27 cellular contexts compared by ENCODE assay signal in genomic region chr13:68050746-68051145, GRCh38.
DNase-seq lines count a peak whose midpoint lies in the region; ATAC-seq, FAIRE-seq and TF ChIP-seq lines count a peak whose summit lies in the region.
"Had no signal": no experiment of that assay in that cellular context is flagged by ENCODE, and none has a peak within 500 bp of the region (broad histone marks: within the 10 kb centered on the region; RNA-seq: fewer than 3 reads in every experiment).

No MANE protein-coding gene starts in this region.

- ATAC-seq in right lobe of liver (peak; percentile 46 to 57 (median 52)), HepG2 (no peak), RWPE2 (ENCODE audit: low read depth) (peak; percentile 41; the same call in 1 of the 3 replicates), T-cell (replicated peaks in 1 of 4) (no peak), sciatic nerve (no peak), GM21723 (IDR thresholded peaks at IDR 0.05; ENCODE audit: unreplicated experiment) (no peak)
- ATAC-seq: A549, GM12878, GM23338 had no signal

- H3K9me3 Mint-ChIP-seq in T-cell, result peaks cover 5 to 17% (median 10%) of the 10 kb centered on the region in 3 donors
- H3K9me3 Mint-ChIP-seq: GM23338 had no signal

- no peaks in the 10 kb centered on the region for H3K79me2 ChIP-seq in HepG2 (ENCODE audit: insufficient read depth, low read length)

- H3K4me3 ChIP-seq in right lobe of liver, result no peak overlapping the region
- no peak overlapping the region for H3K4me3 ChIP-seq in HepG2 (replicated peaks in 1 of 3; ENCODE audit: insufficient read depth in 1 of 3, low read depth in 2 of 3, low read length in 3 of 3)
- H3K4me3 ChIP-seq in RWPE2 (ENCODE audit: severe bottlenecking), result no peak overlapping the region
- H3K4me3 ChIP-seq: A549; BLaER1 treated with 17β-estradiol and CSF1 and Interleukin-3, amounts not matched to agents 10 nM and 100 nM; GM12878; GM23338 had no signal

- intact Hi-C loops in right lobe of liver (cut with DNase I) (no loop called here), HepG2 (cut with micrococcal nuclease; ENCODE audit: unreplicated experiment) (no loop called here), sciatic nerve (cut with DNase I) (no loop called here)

- FAIRE-seq in HepG2 (lab: Jason Lieb, UNC), result no peak
- FAIRE-seq: A549, D721Med, GM12878, GM19239 had no signal

- TF ChIP-seq POLR2A in right lobe of liver (IDR thresholded peaks at IDR 0.05) (no peak), HepG2 (IDR thresholded peaks at IDR 0.05; ENCODE audit: insufficient read depth in 1 of 2, low read depth in 2 of 2, low read length in 2 of 2) (no peak)

- no peak overlapping the region for H3K27ac ChIP-seq in right lobe of liver
- no peak overlapping the region for H3K27ac ChIP-seq in HepG2 (ENCODE audit: extremely low read length, insufficient read depth, low read length)
- no peak overlapping the region for H3K27ac ChIP-seq in RWPE2 (ENCODE audit: poor library complexity, severe bottlenecking)
- H3K27ac ChIP-seq: A549; BLaER1 treated with 17β-estradiol and CSF1 and Interleukin-3, amounts not matched to agents 10 nM and 100 nM had no signal

- no peak overlapping the region for H3K27ac Mint-ChIP-seq in T-cell
- H3K27ac Mint-ChIP-seq: CD14-positive monocyte; CD4-positive, alpha-beta T cell; CD8-positive, alpha-beta memory T cell; GM23338; H9; HFFc6 had no signal

- H3K36me3 Mint-ChIP-seq in T-cell, result no peaks in the 10 kb centered on the region
- H3K36me3 Mint-ChIP-seq: CD14-positive monocyte; CD8-positive, alpha-beta memory T cell had no signal

- TF ChIP-seq RAD21 in HepG2 (CRISPR knock-in tag; IDR thresholded peaks at IDR 0.05), result no peak

- no peak overlapping the region for H3K9ac ChIP-seq in HepG2 (ENCODE audit: insufficient read depth, low read depth, low read length)
- H3K9ac ChIP-seq: BLaER1 treated with 17β-estradiol and CSF1 and Interleukin-3, amounts not matched to agents 10 nM and 100 nM had no signal

- no peaks in the 10 kb centered on the region for H3K9me3 ChIP-seq in right lobe of liver
- no peaks in the 10 kb centered on the region for H3K9me3 ChIP-seq in HepG2 (ENCODE audit: low read length)
- H3K9me3 ChIP-seq in RWPE2 (ENCODE audit: severe bottlenecking), result no peaks in the 10 kb centered on the region
- H3K9me3 ChIP-seq: A549; BE2C; BLaER1 treated with 17β-estradiol and CSF1 and Interleukin-3, amounts not matched to agents 10 nM and 100 nM had no signal

- BruUV-seq in HepG2 (replicated peaks; lab: Mats Ljungman, UMichigan), result no TSS peak

- POLR2A ChIA-PET in HepG2 (lab: Yijun Ruan, JAX), result no interaction called here
- POLR2A ChIA-PET in T-cell (lab: Charles Lee), result no interaction called here

- no peak overlapping the region for H3K4me3 Mint-ChIP-seq in T-cell
- H3K4me3 Mint-ChIP-seq: CD14-positive monocyte; CD4-positive, alpha-beta T cell; CD8-positive, alpha-beta memory T cell; GM23338; H9; HFFc6 had no signal

- no peak for DNase-seq in right lobe of liver
- DNase-seq in HepG2 (ENCODE audit: low spot score), result no peak
- DNase-seq in RWPE2 (ENCODE audit: low spot score), result no peak
- peak; percentile 1 for DNase-seq in fibroblast of peridontal ligament (ENCODE audit: extremely low read depth)
- peak; percentile 0 for DNase-seq in stromal cell of bone marrow (ENCODE audit: low read depth)
- DNase-seq in T-cell, result no peak
- no peak for DNase-seq in sciatic nerve (ENCODE audit: low spot score)
- DNase-seq: 8988T; ACHN; AML-193; BE2C; CD4-positive, alpha-beta T cell; CD8-positive, alpha-beta memory T cell; DMS 273 treated with DMSO at 0.1 percent for 48 hours; DMS79; EL; GDM1; H9; HFFc6 had no signal

- H3K27me3 ChIP-seq in right lobe of liver (no peaks in the 10 kb centered on the region), HepG2 (ENCODE audit: control insufficient read depth in 1 of 2, insufficient read depth in 2 of 2, low read length in 2 of 2) (no peaks in the 10 kb centered on the region), RWPE2 (ENCODE audit: insufficient read depth, poor library complexity, severe bottlenecking) (no peaks in the 10 kb centered on the region)
- H3K27me3 ChIP-seq: BE2C; BLaER1 treated with 17β-estradiol and CSF1 and Interleukin-3, amounts not matched to agents 10 nM and 100 nM had no signal

- TF ChIP-seq CTCF in right lobe of liver (IDR thresholded peaks at IDR 0.05) (no peak), HepG2 (CRISPR knock-in tag; IDR thresholded peaks at IDR 0.05) (no peak), RWPE2 (IDR thresholded peaks at IDR 0.05; ENCODE audit: poor library complexity, severe bottlenecking) (no peak)

- H4K20me1 ChIP-seq in HepG2 (ENCODE audit: insufficient read depth, low read length), result no peaks in the 10 kb centered on the region
- H4K20me1 ChIP-seq: BLaER1 treated with 17β-estradiol and CSF1 and Interleukin-3, amounts not matched to agents 10 nM and 100 nM had no signal

- H3K36me3 ChIP-seq in right lobe of liver (no peaks in the 10 kb centered on the region), HepG2 (replicated peaks in 1 of 2; ENCODE audit: control insufficient read depth in 1 of 2, insufficient read depth in 2 of 2, low read length in 2 of 2) (no peaks in the 10 kb centered on the region), RWPE2 (ENCODE audit: low read depth) (no peaks in the 10 kb centered on the region)
- H3K36me3 ChIP-seq: BE2C; BLaER1 treated with 17β-estradiol and CSF1 and Interleukin-3, amounts not matched to agents 10 nM and 100 nM had no signal

- CTCF ChIA-PET in HepG2 (lab: Yijun Ruan, JAX; ENCODE audit: low intra/inter-chr PET ratio, low total read pairs) (no interaction called here), T-cell (lab: Charles Lee) (interaction anchor here in 1 of 2 donors (0.7 kb wide), 1 partner anchor 500 kb away, joined by 3 read pairs; no protein-coding TSS in a partner anchor)

- no peak overlapping the region for H3K4me2 ChIP-seq in HepG2 (ENCODE audit: low read depth, low read length)
- H3K4me2 ChIP-seq: A549; BLaER1 treated with 17β-estradiol and CSF1 and Interleukin-3, amounts not matched to agents 10 nM and 100 nM; GM23338 had no signal

- in situ Hi-C loops in HepG2 (cut with HindIII; ENCODE audit: extremely low pct_ligation_motif_present, low pct_unique_long_range_greater_than_20kb), result no loop called here

- no peaks in the 10 kb centered on the region for H3K4me1 Mint-ChIP-seq in T-cell
- H3K4me1 Mint-ChIP-seq: CD14-positive monocyte; CD8-positive, alpha-beta memory T cell had no signal

- H3K4me1 ChIP-seq in right lobe of liver, result peaks cover 0 to 19% (median 1%) of the 10 kb centered on the region in 4 donors
- no peaks in the 10 kb centered on the region for H3K4me1 ChIP-seq in HepG2 (ENCODE audit: insufficient read depth, low read length)
- peaks cover 6% of the 10 kb centered on the region for H3K4me1 ChIP-seq in RWPE2 (ENCODE audit: insufficient read depth, poor library complexity, severe bottlenecking)
- H3K4me1 ChIP-seq: A549; BLaER1 treated with 17β-estradiol and CSF1 and Interleukin-3, amounts not matched to agents 10 nM and 100 nM had no signal

- no peaks in the 10 kb centered on the region for H3K27me3 Mint-ChIP-seq in T-cell
- H3K27me3 Mint-ChIP-seq: CD4-positive, alpha-beta T cell; CD8-positive, alpha-beta memory T cell had no signal

- H2AFZ ChIP-seq in HepG2 (ENCODE audit: low read length), result no peak overlapping the region
- H2AFZ ChIP-seq: GM23338 had no signal

- TF ChIP-seq EP300 in HepG2 (IDR thresholded peaks at IDR 0.05; ENCODE audit: low read depth in 2 of 2, low read length in 2 of 2) (no peak), HepG2 (CRISPR knock-in tag; IDR thresholded peaks at IDR 0.05; ENCODE audit: borderline replicate concordance) (no peak)

- WGBS in right lobe of liver (ENCODE audit: insufficient coverage, low coverage, low lambda C conversion rate, missing lambda C conversion rate), result 10% methylated on average over 1 of the region's 1 CpG
- WGBS in HepG2 (ENCODE audit: low lambda C conversion rate), result 0% methylated on average over 1 of the region's 1 CpG

TF ChIP-seq in HepG2, 621 proteins besides CTCF, POLR2A, EP300 and RAD21 (continues in another document):
- no peak for TF ChIP-seq ETV5 (CRISPR knock-in tag; IDR thresholded peaks at IDR 0.05; ENCODE audit: borderline replicate concordance)
- TF ChIP-seq AGO1 (IDR thresholded peaks at IDR 0.05; ENCODE audit: low read depth, low read length, poor library complexity, severe bottlenecking), result no peak
- TF ChIP-seq ARID3A (IDR thresholded peaks at IDR 0.05; ENCODE audit: low read depth, low read length), result no peak

Comparison
In these comparisons a context has a peak if more than half of its experiments do, and no peak if none do; other contexts are left out.
1. ATAC-seq: peak in right lobe of liver (4 of 4) and RWPE2 (single experiment); none in HepG2 (single experiment), T-cell (0 of 4), sciatic nerve (single experiment) and GM21723 (single experiment).
2. DNase-seq: peak in fibroblast of peridontal ligament (single experiment) and stromal cell of bone marrow (single experiment); none in right lobe of liver (0 of 3), HepG2 (single experiment), RWPE2 (single experiment), T-cell (0 of 34) and sciatic nerve (single experiment).